23 cellular contexts compared by ENCODE assay signal in genomic region chr10:24683554-24683953, GRCh38. TPM values are rescaled to one million over a fixed set of nuclear protein-coding genes. Genes with fewer than 3 reads are reported as not detected.
A peak's percentile ranks its signal among the peaks of the same experiment; 100 is the strongest.
DNase-seq lines count a peak whose midpoint lies in the region; ATAC-seq, FAIRE-seq and TF ChIP-seq lines count a peak whose summit lies in the region.
"Had no signal": no experiment of that assay in that cellular context is flagged by ENCODE, and none has a peak within 500 bp of the region (broad histone marks: within the 10 kb centered on the region; RNA-seq: fewer than 3 reads in every experiment).

No MANE protein-coding gene starts in this region.

- no peaks in the 10 kb centered on the region for H3K27me3 ChIP-seq in GM12878 (replicated peaks in 1 of 2; ENCODE audit: control insufficient read depth in 2 of 2, insufficient read depth in 2 of 2, low read length in 1 of 2)
- H3K27me3 ChIP-seq: BE2C, BLaER1 had no signal

- no peak for TF ChIP-seq POLR2A in GM12878 (IDR thresholded peaks at IDR 0.05; ENCODE audit: low read depth, low read length)

- POLR2A ChIA-PET in GM12878 (lab: Charles Lee): interaction anchor here (0.7 kb wide), 2 partner anchors 116 to 866 kb away, joined by 3 to 10 read pairs; no protein-coding TSS in a partner anchor

- DNase-seq in GM12878 (ENCODE audit: low read depth, low spot score) (no peak), epithelial cell of prostate (ENCODE audit: low read depth, low spot score) (no peak), AG08396 (ENCODE audit: low spot score) (no peak)
- DNase-seq: BE2C; C1 segment of cervical spinal cord; CD4-positive, alpha-beta memory T cell; CD4-positive, CD25-positive, alpha-beta regulatory T cell; CD8-positive, alpha-beta memory T cell; COR-L47; DMS 273 treated with DMSO at 0.1 percent for 48 hours; DMS153; DMS53; DMS79; DND-41; EL; GDM1 had no signal

- H3K4me3 ChIP-seq in GM12878: no peak overlapping the region
- H3K4me3 ChIP-seq: A549, BLaER1 had no signal

- H3K27ac ChIP-seq in GM12878 (ENCODE audit: control insufficient read depth, insufficient read depth) (no peak overlapping the region), epithelial cell of prostate (peak overlapping the region; percentile 72)
- H3K27ac ChIP-seq: 22Rv1, A549, BLaER1 had no signal

- H3K79me2 ChIP-seq in GM12878 (ENCODE audit: control insufficient read depth, insufficient read depth, low read length): no peaks in the 10 kb centered on the region

- intact Hi-C loops in GM12878 (cut with micrococcal nuclease; ENCODE audit: unreplicated experiment): no loop called here

- in situ Hi-C loops in GM12878 (cut with MboI): no loop called here

- TF ChIP-seq RAD21 in GM12878 (IDR thresholded peaks at IDR 0.05; ENCODE audit: insufficient read depth, low read depth, low read length): no peak

- no peaks in the 10 kb centered on the region for H3K4me1 ChIP-seq in GM12878 (ENCODE audit: control insufficient read depth, insufficient read depth, low read length)
- H3K4me1 ChIP-seq: BE2C, BLaER1 had no signal

- no peak overlapping the region for H3K9ac ChIP-seq in GM12878 (ENCODE audit: control insufficient read depth, insufficient read depth, low read length)
- H3K9ac ChIP-seq: BLaER1 had no signal

- no peak for TF ChIP-seq EP300 in GM12878 (IDR thresholded peaks at IDR 0.05; ENCODE audit: borderline replicate concordance in 1 of 2, control insufficient read depth in 1 of 2, low read depth in 2 of 2, low read length in 2 of 2)

- no TSS peak for BruUV-seq in GM12878 (replicated peaks; lab: Mats Ljungman, UMichigan)

- H2AFZ ChIP-seq in GM12878 (ENCODE audit: control insufficient read depth, low read depth, low read length): no peak overlapping the region

- H4K20me1 ChIP-seq in GM12878 (ENCODE audit: control insufficient read depth, insufficient read depth): no peaks in the 10 kb centered on the region
- H4K20me1 ChIP-seq: BLaER1 had no signal

- no peaks in the 10 kb centered on the region for H3K36me3 ChIP-seq in GM12878 (ENCODE audit: control insufficient read depth in 2 of 2, insufficient read depth in 2 of 2, low read length in 1 of 2)
- H3K36me3 ChIP-seq: BE2C had no signal

- FAIRE-seq in GM12878 (lab: Jason Lieb, UNC): no peak
- FAIRE-seq: A549, GM12891 had no signal

- SMC1A ChIA-PET in GM12878 (lab: Charles Lee; ENCODE audit: uncharacterized antibody, unreplicated experiment): interaction anchor here (1.1 kb wide), 2 partner anchors 8 to 15 kb away, joined by 3 read pairs; no protein-coding TSS in a partner anchor

- CTCF ChIA-PET in GM12878 (lab: Yijun Ruan, JAX): interaction anchor here (0.9 to 1.3 kb wide), 2 partner anchors 9 to 305 kb away, joined by 3 to 6 read pairs; no protein-coding TSS in a partner anchor

- no peak overlapping the region for H3K4me2 ChIP-seq in GM12878 (ENCODE audit: control insufficient read depth, insufficient read depth)
- H3K4me2 ChIP-seq: A549, BLaER1 had no signal

- RAD21 ChIA-PET in GM12878 (lab: Charles Lee; ENCODE audit: unreplicated experiment): interaction anchor here (0.7 to 1.3 kb wide), 4 partner anchors 8 to 199 kb away, joined by 3 to 5 read pairs (median 4); no protein-coding TSS in a partner anchor

- no peaks in the 10 kb centered on the region for H3K9me3 ChIP-seq in GM12878 (replicated peaks; ENCODE audit: control insufficient read depth, insufficient read depth, low read length)
- H3K9me3 ChIP-seq: BE2C had no signal

- TF ChIP-seq CTCF in GM12878 (IDR thresholded peaks at IDR 0.05 in 2 of 3, conservative IDR thresholded peaks at IDR 0.05 in 1 of 3; ENCODE audit: control insufficient read depth in 2 of 3, extremely low read depth in 1 of 3, insufficient read depth in 1 of 3, low read depth in 3 of 3, low read length in 3 of 3): no peak

- ATAC-seq in GM18907 (IDR thresholded peaks at IDR 0.05; ENCODE audit: unreplicated experiment): peak; percentile 66
- ATAC-seq in GM12878: peak; percentile 70
- no peak for ATAC-seq in GM21447 (IDR thresholded peaks at IDR 0.05; ENCODE audit: unreplicated experiment)
- ATAC-seq in GM19035 (IDR thresholded peaks at IDR 0.05; ENCODE audit: unreplicated experiment): no peak
- ATAC-seq: A549 had no signal

TF ChIP-seq in GM12878, 131 proteins besides CTCF, POLR2A, EP300 and RAD21:
- TF ChIP-seq TCF3 (IDR thresholded peaks at IDR 0.05; ENCODE audit: borderline replicate concordance, insufficient read depth, low read depth, low read length) (no peak), NR2F1 (conservative IDR thresholded peaks at IDR 0.05) (no peak), SMC3 (IDR thresholded peaks at IDR 0.05; ENCODE audit: borderline replicate concordance, low read length) (no peak), RELA (IDR thresholded peaks at IDR 0.05; ENCODE audit: borderline replicate concordance, partially characterized antibody) (no peak), TARDBP (IDR thresholded peaks at IDR 0.05; ENCODE audit: borderline replicate concordance) (no peak), GABPA (IDR thresholded peaks at IDR 0.05; ENCODE audit: low read depth) (no peak)
- TF ChIP-seq, protein P1, sequence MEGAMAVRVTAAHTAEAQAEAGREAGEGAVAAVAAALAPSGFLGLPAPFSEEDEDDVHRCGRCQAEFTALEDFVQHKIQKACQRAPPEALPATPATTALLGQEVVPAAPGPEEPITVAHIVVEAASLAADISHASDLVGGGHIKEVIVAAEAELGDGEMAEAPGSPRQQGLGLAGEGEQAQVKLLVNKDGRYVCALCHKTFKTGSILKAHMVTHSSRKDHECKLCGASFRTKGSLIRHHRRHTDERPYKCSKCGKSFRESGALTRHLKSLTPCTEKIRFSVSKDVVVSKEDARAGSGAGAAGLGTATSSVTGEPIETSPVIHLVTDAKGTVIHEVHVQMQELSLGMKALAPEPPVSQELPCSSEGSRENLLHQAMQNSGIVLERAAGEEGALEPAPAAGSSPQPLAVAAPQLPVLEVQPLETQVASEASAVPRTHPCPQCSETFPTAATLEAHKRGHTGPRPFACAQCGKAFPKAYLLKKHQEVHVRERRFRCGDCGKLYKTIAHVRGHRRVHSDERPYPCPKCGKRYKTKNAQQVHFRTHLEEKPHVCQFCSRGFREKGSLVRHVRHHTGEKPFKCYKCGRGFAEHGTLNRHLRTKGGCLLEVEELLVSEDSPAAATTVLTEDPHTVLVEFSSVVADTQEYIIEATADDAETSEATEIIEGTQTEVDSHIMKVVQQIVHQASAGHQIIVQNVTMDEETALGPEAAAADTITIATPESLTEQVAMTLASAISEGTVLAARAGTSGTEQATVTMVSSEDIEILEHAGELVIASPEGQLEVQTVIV (IDR thresholded peaks at IDR 0.05; ENCODE audit: borderline replicate concordance, partially characterized antibody): no peak

RNA-seq across cellular contexts. Expression of gene ARHGAP21, which starts 40.1 kb away (rescaled TPM):
- total RNA-seq in GM12878 (2013; cell fraction: nucleolus; rRNA removed): 415 and 429 TPM in 2 replicates
- 40.8 and 44.4 TPM in 2 replicates for total RNA-seq in GM12878 (2014; rRNA removed)
- total RNA-seq in GM12878 (2014; rRNA removed; fragmentation: Illumina TruSeq; extraction: Trizol): 56.7 and 61.5 TPM in 2 replicates
- 50.7 and 55.0 TPM in 2 replicates for total RNA-seq in GM12878 (2021)
- polyA plus RNA-seq in GM12878 (2011; ENCODE audit: low read depth): 10.5 TPM
- 100 and 103 TPM in 2 replicates for polyA plus RNA-seq in GM12878 (2011; rRNA removed)
- 47.0 and 48.2 TPM in 2 replicates for polyA plus RNA-seq in GM12878 (2011; cell fraction: cytosol; rRNA removed)
- polyA plus RNA-seq in GM12878 (2011; cell fraction: nucleus; rRNA removed): 161 and 233 TPM in 2 replicates
- polyA plus RNA-seq in GM12878 (2012): 13.4 and 14.7 TPM in 2 replicates
- polyA plus RNA-seq in GM12878 (2014; fragmentation: Illumina TruSeq; extraction: Trizol): 58.9 and 68.4 TPM in 2 replicates
- 10 to 100 TPM; 11.7 to 12.2 TPM for polyA plus RNA-seq in GM12878 (2014; fragmentation: Nextera tagmentation; extraction: Ambion mirVana)
- polyA plus RNA-seq in GM12878 (2014; rRNA removed): 30.2 and 34.3 TPM in 2 replicates
- 10 to 100 TPM; 12.7 to 14.6 TPM for polyA plus RNA-seq in GM12878 (2016; fragmentation: Nextera tagmentation; extraction: Ambion mirVana)
- 96.1 and 161 TPM in 2 replicates for polyA minus RNA-seq in GM12878 (2011; rRNA and poly(A)+ RNA removed)
- polyA minus RNA-seq in GM12878 (2011; cell fraction: cytosol; rRNA and poly(A)+ RNA removed): 36.5 and 64.2 TPM in 2 replicates
- polyA minus RNA-seq in GM12878 (2011; cell fraction: nucleus; rRNA and poly(A)+ RNA removed): 123 and 145 TPM in 2 replicates

Comparison
In these comparisons a context has a peak if more than half of its experiments do, and no peak if none do; other contexts are left out.
1. ATAC-seq: peak in GM18907 (single experiment) and GM12878 (single experiment); none in GM21447 (single experiment) and GM19035 (single experiment).